Comparison of ENCODE assay signal across 11 cellular contexts in genomic region chr4:179867300-179867878, GRCh38.
DNase-seq lines count a peak whose midpoint lies in the region; ATAC-seq and TF ChIP-seq lines count a peak whose summit lies in the region.
"Had no signal": no experiment of that assay in that cellular context is flagged by ENCODE, and none has a peak within 500 bp of the region (broad histone marks: within the 10 kb centered on the region; RNA-seq: fewer than 3 reads in every experiment).

No MANE protein-coding gene starts in this region.

- CTCF ChIA-PET in Panc1 (lab: Charles Lee) = interaction anchor here (0.7 kb wide), 1 partner anchor 1072 kb away, joined by 5 read pairs; no protein-coding TSS in a partner anchor

- no peak overlapping the region for H3K4me3 Mint-ChIP-seq in activated T-helper 1 cell treated with anti-CD3 and anti-CD28 coated beads, Interleukin-12 subunit alpha, Interleukin-12 subunit beta, Interleukin-2, Interleukin-4 antibody, amounts not matched to agents 30 ng/mL and 10 ng/mL and 1 ng/mL, durations not matched to agents 14 hours and 24 hours and 36 hours
- H3K4me3 Mint-ChIP-seq: dendritic cell treated with granulocyte-macrophage colony-stimulating factor and Interleukin-4, amounts not matched to agents 40 ng/mL and 50 ng/mL, for 4 days; stimulated activated naive CD8-positive, alpha-beta T cell treated with anti-CD3 and anti-CD28 coated beads, Interleukin-15, Interleukin-2, amounts not matched to agents 100 ng/mL and 50 ng/mL, for 24 hours had no signal

- no peaks in the 10 kb centered on the region for H3K36me3 ChIP-seq in Panc1 (ENCODE audit: control insufficient read depth, insufficient read depth, low read length)
- H3K36me3 ChIP-seq: BLaER1 treated with 17β-estradiol and CSF1 and Interleukin-3, amounts not matched to agents 10 nM and 100 nM had no signal

- in situ Hi-C loops in Panc1 (cut with HindIII; ENCODE audit: low pct_unique_long_range_greater_than_20kb, low sequenced_read_pairs) = no loop called here

- H3K9me3 Mint-ChIP-seq in activated T-helper 1 cell treated with anti-CD3 and anti-CD28 coated beads, Interleukin-12 subunit alpha, Interleukin-12 subunit beta, Interleukin-2, Interleukin-4 antibody, amounts not matched to agents 30 ng/mL and 10 ng/mL and 1 ng/mL, durations not matched to agents 14 hours and 24 hours and 36 hours = no peaks in the 10 kb centered on the region
- H3K9me3 Mint-ChIP-seq: dendritic cell treated with granulocyte-macrophage colony-stimulating factor and Interleukin-4, amounts not matched to agents 40 ng/mL and 50 ng/mL, for 4 days; stimulated activated naive CD8-positive, alpha-beta T cell treated with anti-CD3 and anti-CD28 coated beads, Interleukin-15, Interleukin-2, amounts not matched to agents 100 ng/mL and 50 ng/mL, for 24 hours had no signal

- POLR2A ChIA-PET in Panc1 (lab: Charles Lee) = no interaction called here

- no peak overlapping the region for H3K27ac Mint-ChIP-seq in activated T-helper 1 cell treated with anti-CD3 and anti-CD28 coated beads, Interleukin-12 subunit alpha, Interleukin-12 subunit beta, Interleukin-2, Interleukin-4 antibody, amounts not matched to agents 30 ng/mL and 10 ng/mL and 1 ng/mL, durations not matched to agents 14 hours and 24 hours and 36 hours
- H3K27ac Mint-ChIP-seq: dendritic cell treated with granulocyte-macrophage colony-stimulating factor and Interleukin-4, amounts not matched to agents 40 ng/mL and 50 ng/mL, for 4 days; stimulated activated naive CD8-positive, alpha-beta T cell treated with anti-CD3 and anti-CD28 coated beads, Interleukin-15, Interleukin-2, amounts not matched to agents 100 ng/mL and 50 ng/mL, for 24 hours had no signal

- no peaks in the 10 kb centered on the region for H3K36me3 Mint-ChIP-seq in activated T-helper 1 cell treated with anti-CD3 and anti-CD28 coated beads, Interleukin-12 subunit alpha, Interleukin-12 subunit beta, Interleukin-2, Interleukin-4 antibody, amounts not matched to agents 30 ng/mL and 10 ng/mL and 1 ng/mL, durations not matched to agents 14 hours and 24 hours and 36 hours (ENCODE audit: low read depth)

- intact Hi-C loops in Panc1 (cut with micrococcal nuclease; ENCODE audit: unreplicated experiment) = no loop called here
- intact Hi-C loops in activated T-helper 1 cell treated with anti-CD3 and anti-CD28 coated beads, Interleukin-12 subunit alpha, Interleukin-12 subunit beta, Interleukin-2, Interleukin-4 antibody, amounts not matched to agents 30 ng/mL and 10 ng/mL and 1 ng/mL, durations not matched to agents 14 hours and 24 hours and 36 hours (cut with micrococcal nuclease) = no loop called here

- H3K27me3 ChIP-seq in Panc1 (ENCODE audit: control insufficient read depth, insufficient read depth, low read length) = no peaks in the 10 kb centered on the region
- H3K27me3 ChIP-seq: BLaER1 treated with 17β-estradiol and CSF1 and Interleukin-3, amounts not matched to agents 10 nM and 100 nM had no signal

- H3K4me1 ChIP-seq in Panc1 (ENCODE audit: control insufficient read depth, insufficient read depth, low read length) = no peaks in the 10 kb centered on the region
- H3K4me1 ChIP-seq: BLaER1 treated with 17β-estradiol and CSF1 and Interleukin-3, amounts not matched to agents 10 nM and 100 nM had no signal

- H3K4me3 ChIP-seq in Panc1 (ENCODE audit: low read depth in 2 of 2, low read length in 2 of 2) (no peak overlapping the region), cardiac fibroblast (replicated peaks in 1 of 2; ENCODE audit: low read depth in 2 of 2, low read length in 2 of 2) (no peak overlapping the region)
- H3K4me3 ChIP-seq: BLaER1 treated with 17β-estradiol and CSF1 and Interleukin-3, amounts not matched to agents 10 nM and 100 nM had no signal

- H3K4me1 Mint-ChIP-seq in activated T-helper 1 cell treated with anti-CD3 and anti-CD28 coated beads, Interleukin-12 subunit alpha, Interleukin-12 subunit beta, Interleukin-2, Interleukin-4 antibody, amounts not matched to agents 30 ng/mL and 10 ng/mL and 1 ng/mL, durations not matched to agents 14 hours and 24 hours and 36 hours (ENCODE audit: low read depth) = no peaks in the 10 kb centered on the region

- DNase-seq in NCI-H2081 (lab: John Stamatoyannopoulos, UW) (peak; percentile 52 to 78), NCI-H2081 treated with DMSO at 0.1 percent for 48 hours (lab: John Stamatoyannopoulos, UW) (no peak), Panc1 (ENCODE audit: low read depth, low spot score) (peak; percentile 35), cardiac fibroblast (ENCODE audit: low read depth in 2 of 2) (peak; percentile 1 to 16), mucosa of gallbladder (ENCODE audit: low spot score) (peak; percentile 20)
- no peak for DNase-seq in activated T-helper 1 cell treated with anti-CD3 and anti-CD28 coated beads, Interleukin-12 subunit alpha, Interleukin-12 subunit beta, Interleukin-2, Interleukin-4 antibody, amounts not matched to agents 30 ng/mL and 10 ng/mL and 1 ng/mL, durations not matched to agents 14 hours and 24 hours and 36 hours (ENCODE audit: low spot score)

- no TSS peak for BruUV-seq in Panc1 (replicated peaks; lab: Mats Ljungman, UMichigan)

- no peaks in the 10 kb centered on the region for H3K27me3 Mint-ChIP-seq in activated T-helper 1 cell treated with anti-CD3 and anti-CD28 coated beads, Interleukin-12 subunit alpha, Interleukin-12 subunit beta, Interleukin-2, Interleukin-4 antibody, amounts not matched to agents 30 ng/mL and 10 ng/mL and 1 ng/mL, durations not matched to agents 14 hours and 24 hours and 36 hours (ENCODE audit: insufficient read depth)
- H3K27me3 Mint-ChIP-seq: dendritic cell treated with granulocyte-macrophage colony-stimulating factor and Interleukin-4, amounts not matched to agents 40 ng/mL and 50 ng/mL, for 4 days; stimulated activated naive CD8-positive, alpha-beta T cell treated with anti-CD3 and anti-CD28 coated beads, Interleukin-15, Interleukin-2, amounts not matched to agents 100 ng/mL and 50 ng/mL, for 24 hours had no signal

- no peak overlapping the region for H3K27ac ChIP-seq in Panc1 (ENCODE audit: low read length)
- H3K27ac ChIP-seq: BLaER1 treated with 17β-estradiol and CSF1 and Interleukin-3, amounts not matched to agents 10 nM and 100 nM had no signal

- TF ChIP-seq CTCF in Panc1 (IDR thresholded peaks at IDR 0.05) = peak; percentile 76
- TF ChIP-seq CTCF in cardiac fibroblast (IDR thresholded peaks at IDR 0.05; ENCODE audit: low read depth, low read length) = peak; percentile 47

- ATAC-seq in GM21390 (IDR thresholded peaks at IDR 0.05; ENCODE audit: unreplicated experiment) = peak; percentile 98
- ATAC-seq in HG03558 (IDR thresholded peaks at IDR 0.05; ENCODE audit: extremely low read depth, unreplicated experiment) = peak; percentile 95
- ATAC-seq in Panc1 = 0 out of 2 replicates have a peak, but pooled peaks have one; percentile 62

- H3K9me3 ChIP-seq in Panc1 (ENCODE audit: control insufficient read depth, insufficient read depth, low read depth, low read length) = no peaks in the 10 kb centered on the region
- H3K9me3 ChIP-seq: BLaER1 treated with 17β-estradiol and CSF1 and Interleukin-3, amounts not matched to agents 10 nM and 100 nM had no signal

Comparison
In these comparisons a context has a peak if more than half of its experiments do, and no peak if none do; other contexts are left out.
1. DNase-seq: peak in NCI-H2081 (2 of 2), Panc1 (single experiment), cardiac fibroblast (2 of 2) and mucosa of gallbladder (single experiment); none in NCI-H2081 treated with DMSO at 0.1 percent for 48 hours (single experiment) and activated T-helper 1 cell treated with anti-CD3 and anti-CD28 coated beads, Interleukin-12 subunit alpha, Interleukin-12 subunit beta, Interleukin-2, Interleukin-4 antibody, amounts not matched to agents 30 ng/mL and 10 ng/mL and 1 ng/mL, durations not matched to agents 14 hours and 24 hours and 36 hours (single experiment).
2. Peak in every context shown above with its lines, with median percentiles within 50 percentile points of each other: ATAC-seq.